ENCODE assay signal across 1 cellular context in genomic region chr9:126587187-126588185, GRCh38.
TF ChIP-seq lines count a peak whose summit lies in the region.

No MANE protein-coding gene starts in this region.

TF ChIP-seq in GM23338, 12 proteins besides CTCF, POLR2A, EP300 and RAD21 (continued from another document):
- no peak for TF ChIP-seq REST (IDR thresholded peaks at IDR 0.05; ENCODE audit: unreplicated experiment)
